ENCODE assay signal across 20 cellular contexts in the genomic region with DNA sequence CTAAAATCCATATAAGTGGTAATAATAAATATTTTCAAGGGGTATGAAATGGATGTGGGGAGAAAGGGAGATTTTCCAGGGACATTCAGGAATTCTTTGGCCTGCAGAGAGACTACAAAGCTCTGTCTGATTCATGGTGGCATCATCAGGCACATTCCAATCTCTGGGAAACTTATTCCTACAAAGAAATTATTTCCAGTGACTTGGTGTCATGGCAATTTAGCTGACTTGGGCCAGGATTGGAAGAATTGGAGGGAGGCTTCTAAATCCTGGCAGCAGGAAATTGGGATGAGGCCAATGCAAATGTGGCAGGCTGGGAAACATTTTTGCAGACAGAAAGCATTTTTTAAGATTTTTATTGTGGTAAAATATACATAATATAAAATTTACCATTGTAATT.
A peak's percentile ranks its signal among the peaks of the same experiment; 100 is the strongest.
DNase-seq lines count a peak whose midpoint lies in the region; ATAC-seq and TF ChIP-seq lines count a peak whose summit lies in the region.
"Had no signal": no experiment of that assay in that cellular context is flagged by ENCODE, and none has a peak within 500 bp of the region (broad histone marks: within the 10 kb centered on the region; RNA-seq: fewer than 3 reads in every experiment).

No MANE protein-coding gene starts in this region.

- H3K9ac ChIP-seq in PC-3 (ENCODE audit: low read length) = no peak overlapping the region

- H3K9me2 ChIP-seq in PC-3 (replicated peaks; ENCODE audit: low read length) = no peaks in the 10 kb centered on the region

- CTCF ChIA-PET in PC-3 (lab: Charles Lee) = no interaction called here

- no peaks in the 10 kb centered on the region for H3K9me3 ChIP-seq in PC-3 (ENCODE audit: low read length)
- H3K9me3 ChIP-seq: Caco-2 had no signal

- H3F3A ChIP-seq in PC-3 (ENCODE audit: low read length, unreplicated experiment) = no peaks in the 10 kb centered on the region

- H3K79me2 ChIP-seq in PC-3 (ENCODE audit: low read length) = no peaks in the 10 kb centered on the region

- POLR2A ChIA-PET in PC-3 (lab: Charles Lee; ENCODE audit: unreplicated experiment) = no interaction called here

- no peak overlapping the region for H2AFZ ChIP-seq in PC-3 (ENCODE audit: low read length)

- H4K20me1 ChIP-seq in PC-3 (ENCODE audit: low read length) = no peaks in the 10 kb centered on the region

- no peaks in the 10 kb centered on the region for H3K27me3 ChIP-seq in PC-3 (ENCODE audit: low read length)

- no peak overlapping the region for H3K27ac ChIP-seq in PC-3 (ENCODE audit: low read length)

- no peak for TF ChIP-seq CTCF in PC-3 (conservative IDR thresholded peaks at IDR 0.05; ENCODE audit: low read depth, low read length)

- no TSS peak for BruUV-seq in PC-3 (replicated peaks; lab: Mats Ljungman, UMichigan)

- no peaks in the 10 kb centered on the region for H3K4me1 ChIP-seq in PC-3 (ENCODE audit: insufficient read depth, low read length)
- H3K4me1 ChIP-seq: Caco-2 had no signal

- no peak overlapping the region for H3K4me2 ChIP-seq in PC-3 (ENCODE audit: low read length)

- DNase-seq in ELR (ENCODE audit: low read depth) (peak; percentile 82), PC-3 (peak; percentile 21), fibroblast of gingiva (ENCODE audit: low read depth) (peak; percentile 16), renal cortical epithelial cell (ENCODE audit: low read depth) (peak; percentile 3), inferior parietal cortex (ENCODE audit: extremely low spot score) (no peak), NCI-H1092 treated with DMSO at 0.1 percent for 48 hours (lab: John Stamatoyannopoulos, UW) (no peak)
- DNase-seq: activated CD4-positive, CD25-positive, alpha-beta regulatory T cell treated with anti-CD3 and anti-CD28 coated beads, Interleukin-2, amount 50 U/mL, for 72 hours; activated naive CD4-positive, alpha-beta T cell treated with Interleukin-2 at 50 U/mL for 16 hours; activated T-cell treated with anti-CD3 and anti-CD28 coated beads, Interleukin-2, amount 50 U/mL, for 24 hours; AML-193; Caco-2; DND-41; effector CD4-positive, alpha-beta T cell; GOT3; stimulated activated naive B cell treated with anti-CD40 and anti-IgM and Interleukin-4, amounts not matched to agents 10 μg/mL and 1 μg/mL and 100 μg/mL, for 72 hours had no signal

- H3K4me3 ChIP-seq in PC-3 (ENCODE audit: low read length) = no peak overlapping the region

- no peak for ATAC-seq in PC-3
- ATAC-seq in GM21737 (IDR thresholded peaks at IDR 0.05; ENCODE audit: unreplicated experiment) = no peak
- ATAC-seq in GM19351 (IDR thresholded peaks at IDR 0.05; ENCODE audit: unreplicated experiment) = no peak
- ATAC-seq: esophagus mucosa; left lobe of liver; Right ventricle myocardium inferior; stimulated activated naive B cell treated with anti-CD40 and anti-IgM and Interleukin-4, amounts not matched to agents 10 μg/mL and 1 μg/mL and 100 μg/mL, for 72 hours had no signal

- intact Hi-C loops in PC-3 (cut with micrococcal nuclease) = no loop called here

- no peaks in the 10 kb centered on the region for H3K36me3 ChIP-seq in PC-3 (ENCODE audit: low read depth, low read length)

Comparison
In these comparisons a context has a peak if more than half of its experiments do, and no peak if none do; other contexts are left out.
1. DNase-seq: peak in ELR (single experiment), PC-3 (single experiment), fibroblast of gingiva (single experiment) and renal cortical epithelial cell (single experiment); none in inferior parietal cortex (single experiment) and NCI-H1092 treated with DMSO at 0.1 percent for 48 hours (single experiment).